Comparison of ENCODE assay signal across 15 cellular contexts in the genomic region with DNA sequence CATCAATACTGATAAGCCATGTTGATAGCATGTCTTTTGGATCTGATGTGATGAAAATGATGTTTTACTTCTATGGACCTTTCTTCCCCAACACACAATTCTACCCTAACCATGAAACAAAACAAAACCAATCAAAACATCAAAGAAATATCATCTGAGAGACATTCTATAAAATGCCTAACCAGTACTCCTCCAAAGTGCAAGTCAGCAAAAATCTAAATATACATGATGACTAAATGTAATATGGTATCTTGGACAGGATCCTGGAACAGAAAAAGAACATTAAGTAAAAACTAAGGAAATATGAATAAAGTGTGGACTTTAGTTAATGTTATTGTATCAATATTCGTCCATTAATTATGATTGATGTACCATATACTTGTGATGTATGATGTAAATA.
DNase-seq lines count a peak whose midpoint lies in the region; ATAC-seq, FAIRE-seq and TF ChIP-seq lines count a peak whose summit lies in the region.
"Had no signal": no experiment of that assay in that cellular context is flagged by ENCODE, and none has a peak within 500 bp of the region (broad histone marks: within the 10 kb centered on the region; RNA-seq: fewer than 3 reads in every experiment).

No MANE protein-coding gene starts in this region.

- no peak overlapping the region for H3K4me2 ChIP-seq in IMR-90 (ENCODE audit: low read depth, low read length)
- H3K4me2 ChIP-seq in K562 (ENCODE audit: insufficient read depth, low read length) = no peak overlapping the region
- H3K4me2 ChIP-seq: BLaER1 had no signal

- no peak overlapping the region for H2BK15ac ChIP-seq in IMR-90 (ENCODE audit: low read depth, low read length)

- TF ChIP-seq CTCF in IMR-90 (conservative IDR thresholded peaks at IDR 0.05; ENCODE audit: low read depth, low read length) = no peak
- no peak for TF ChIP-seq CTCF in K562 (IDR thresholded peaks at IDR 0.05 in 2 of 3, conservative IDR thresholded peaks at IDR 0.05 in 1 of 3; ENCODE audit: insufficient read depth in 2 of 3, low read depth in 1 of 3, low read length in 3 of 3)

- H2BK5ac ChIP-seq in IMR-90 (ENCODE audit: low read depth, low read length, poor library complexity, severe bottlenecking) = no peak overlapping the region

- in situ Hi-C loops in IMR-90 (cut with MboI; ENCODE audit: low sequenced_read_pairs) (no loop called here), K562 (cut with MboI) (no loop called here)

- TF ChIP-seq POLR2A in IMR-90 (IDR thresholded peaks at IDR 0.05; ENCODE audit: low read depth, low read length) (no peak), K562 (conservative IDR thresholded peaks at IDR 0.05) (no peak)

- no peak overlapping the region for H3K56ac ChIP-seq in IMR-90 (ENCODE audit: extremely low read depth, insufficient read depth, low read length)

- H3K36me3 ChIP-seq in IMR-90 (ENCODE audit: control insufficient read depth, insufficient read depth, low read length) (no peaks in the 10 kb centered on the region), K562 (ENCODE audit: control insufficient read depth, insufficient read depth, low read length) (no peaks in the 10 kb centered on the region)
- H3K36me3 ChIP-seq: BLaER1 had no signal

- H3K79me1 ChIP-seq in IMR-90 (ENCODE audit: low read depth in 1 of 2, low read length in 2 of 2) = no peaks in the 10 kb centered on the region

- DNase-seq in IMR-90 (peak; percentile 12), K562 (ENCODE audit: extremely low read depth in 1 of 4, low spot score in 3 of 4) (no peak), fibroblast of peridontal ligament (ENCODE audit: extremely low read depth) (peak; percentile 47), NCI-H146 (lab: John Stamatoyannopoulos, UW) (no peak), NCI-H1092 (lab: John Stamatoyannopoulos, UW) (no peak), SK-N-DZ (ENCODE audit: low spot score) (no peak)
- DNase-seq: CD4-positive, alpha-beta memory T cell; DMS153; DMS79; GDM1; GOT3; H9 had no signal

- no peak overlapping the region for H2AK5ac ChIP-seq in IMR-90 (ENCODE audit: low read depth, low read length)

- no peaks in the 10 kb centered on the region for H3K79me2 ChIP-seq in K562 (ENCODE audit: control insufficient read depth, insufficient read depth, low read length)

- H3K4me1 ChIP-seq in IMR-90 (ENCODE audit: control insufficient read depth, insufficient read depth, low read length) (no peaks in the 10 kb centered on the region), K562 (replicated peaks in 1 of 2; ENCODE audit: control insufficient read depth in 2 of 2, insufficient read depth in 2 of 2, low read length in 2 of 2) (no peaks in the 10 kb centered on the region)
- H3K4me1 ChIP-seq: BLaER1 had no signal

- H3K18ac ChIP-seq in IMR-90 (ENCODE audit: low read depth, low read length) = no peak overlapping the region

- no peak for TF ChIP-seq EP300 in K562 (IDR thresholded peaks at IDR 0.05; ENCODE audit: low read length)

- no peak overlapping the region for H2AFZ ChIP-seq in IMR-90 (replicated peaks; ENCODE audit: low read length, poor library complexity)
- H2AFZ ChIP-seq in K562 (ENCODE audit: low read depth, low read length) = no peak overlapping the region

- no peak overlapping the region for H4K8ac ChIP-seq in IMR-90 (ENCODE audit: low read depth in 2 of 2, low read length in 2 of 2)

- H3K27me3 ChIP-seq in IMR-90 (ENCODE audit: control insufficient read depth, insufficient read depth, low read length) = no peaks in the 10 kb centered on the region
- no peaks in the 10 kb centered on the region for H3K27me3 ChIP-seq in K562 (ENCODE audit: control insufficient read depth in 2 of 2, insufficient read depth in 2 of 2, low read length in 2 of 2)
- H3K27me3 ChIP-seq: BLaER1 had no signal

- H3K27ac ChIP-seq in IMR-90 (ENCODE audit: insufficient read depth, low read length) (no peak overlapping the region), K562 (ENCODE audit: extremely low read depth, low read depth, low read length) (no peak overlapping the region)
- H3K27ac ChIP-seq: BLaER1 had no signal

- dilution Hi-C loops in IMR-90 (cut with HindIII; ENCODE audit: low sequenced_read_pairs, unreplicated experiment) = no loop called here

- no CpG with 5 or more reads among the region's 1 CpG for WGBS in IMR-90 (ENCODE audit: extremely low coverage in 2 of 2, insufficient read length in 1 of 2), 2 experiments
- 0% methylated on average over 1 of the region's 1 CpG for WGBS in K562 (ENCODE audit: insufficient coverage, low coverage, missing lambda C conversion rate)

- no peak for TF ChIP-seq RAD21 in IMR-90 (IDR thresholded peaks at IDR 0.05; ENCODE audit: low read length)
- no peak for TF ChIP-seq RAD21 in K562 (CRISPR knock-in tag; conservative IDR thresholded peaks at IDR 0.05 in 1 of 2, IDR thresholded peaks at IDR 0.05 in 1 of 2)

- H2BK20ac ChIP-seq in IMR-90 (ENCODE audit: low read depth, low read length) = no peak overlapping the region

- peaks cover 2% of the 10 kb centered on the region; the same call in 1 of the 2 replicates for H3K9me3 ChIP-seq in IMR-90 (ENCODE audit: control insufficient read depth, insufficient read depth, low read length)
- H3K9me3 ChIP-seq in K562 (replicated peaks; ENCODE audit: control insufficient read depth, insufficient read depth, low read depth, low read length) = no peaks in the 10 kb centered on the region; the same call in 1 of the 2 replicates
- H3K9me3 ChIP-seq: BLaER1 had no signal

- no peak for ATAC-seq in IMR-90 (ENCODE audit: low read depth)
- no peak for ATAC-seq in K562

- BruUV-seq in IMR-90 (replicated peaks; lab: Mats Ljungman, UMichigan) (no TSS peak), K562 (replicated peaks; lab: Mats Ljungman, UMichigan) (no TSS peak)

- POLR2A ChIA-PET in IMR-90 (lab: Charles Lee; ENCODE audit: unreplicated experiment) (no interaction called here), K562 (lab: Yijun Ruan, JAX) (no interaction called here)

- H4K5ac ChIP-seq in IMR-90 (ENCODE audit: low read depth, low read length) = no peak overlapping the region

- H4K20me1 ChIP-seq in IMR-90 (ENCODE audit: insufficient read depth, low read length) = no peaks in the 10 kb centered on the region
- H4K20me1 ChIP-seq in K562 (replicated peaks; ENCODE audit: control insufficient read depth, insufficient read depth, low read length) = no peaks in the 10 kb centered on the region
- H4K20me1 ChIP-seq: BLaER1 had no signal

- H3K9ac ChIP-seq in IMR-90 (ENCODE audit: low read depth, low read length) = no peak overlapping the region
- no peak overlapping the region for H3K9ac ChIP-seq in K562 (ENCODE audit: insufficient read depth in 1 of 2, low read depth in 2 of 2, low read length in 2 of 2)
- H3K9ac ChIP-seq: BLaER1 had no signal

- H3K23ac ChIP-seq in IMR-90 (ENCODE audit: low read depth, low read length) = no peak overlapping the region

- intact Hi-C loops in IMR-90 (cut with micrococcal nuclease) = no loop called here
- intact Hi-C loops in K562 (cut with micrococcal nuclease) = no loop called here

- H3K4me3 ChIP-seq in IMR-90 (ENCODE audit: insufficient read depth, low read depth, low read length) = no peak overlapping the region
- no peak overlapping the region for H3K4me3 ChIP-seq in K562
- H3K4me3 ChIP-seq: BLaER1 had no signal

- no peak overlapping the region for H4K91ac ChIP-seq in IMR-90 (ENCODE audit: insufficient read depth, low read depth, low read length)

- H3K9me1 ChIP-seq in IMR-90 (ENCODE audit: insufficient read depth, low read length) (no peaks in the 10 kb centered on the region), K562 (ENCODE audit: control insufficient read depth, insufficient read depth, low read length) (no peaks in the 10 kb centered on the region)

- H2AK9ac ChIP-seq in IMR-90 (replicated peaks; ENCODE audit: low read depth, low read length, poor library complexity) = no peak overlapping the region

- H2BK120ac ChIP-seq in IMR-90 (ENCODE audit: low read depth, low read length) = no peak overlapping the region

- H3K4ac ChIP-seq in IMR-90 (ENCODE audit: low read depth, low read length) = no peak overlapping the region

- CTCF ChIA-PET in IMR-90 (lab: Yijun Ruan, JAX) (interaction anchor here (0.6 kb wide), 1 partner anchor 12 kb away, joined by 3 read pairs; no protein-coding TSS in a partner anchor), K562 (lab: Yijun Ruan, JAX; ENCODE audit: low intra/inter-chr PET ratio) (no interaction called here)

- H3K14ac ChIP-seq in IMR-90 (replicated peaks; ENCODE audit: low read depth, low read length) = no peak overlapping the region

- no peak for FAIRE-seq in K562 (lab: Jason Lieb, UNC)
- FAIRE-seq: GM12892, GM18507 had no signal

TF ChIP-seq in IMR-90, 13 proteins besides CTCF, POLR2A, EP300 and RAD21:
- TF ChIP-seq MAFK (IDR thresholded peaks at IDR 0.05; ENCODE audit: low read depth, low read length) (peak; percentile 97), MAZ (IDR thresholded peaks at IDR 0.05; ENCODE audit: borderline replicate concordance, low read depth, low read length) (no peak), MXI1 (IDR thresholded peaks at IDR 0.05; ENCODE audit: borderline replicate concordance, low read depth, low read length) (no peak), NFE2L2 (IDR thresholded peaks at IDR 0.05; ENCODE audit: low read depth, low read length) (no peak)

TF ChIP-seq in K562, 482 proteins besides CTCF, POLR2A, EP300 and RAD21 (continues in another document):
- no peak for TF ChIP-seq ZNF644 (tag; IDR thresholded peaks at IDR 0.05; ENCODE audit: low read depth)
- no peak for TF ChIP-seq ZNF197 (CRISPR knock-in tag; IDR thresholded peaks at IDR 0.05; ENCODE audit: low read depth)
- TF ChIP-seq, protein P1, sequence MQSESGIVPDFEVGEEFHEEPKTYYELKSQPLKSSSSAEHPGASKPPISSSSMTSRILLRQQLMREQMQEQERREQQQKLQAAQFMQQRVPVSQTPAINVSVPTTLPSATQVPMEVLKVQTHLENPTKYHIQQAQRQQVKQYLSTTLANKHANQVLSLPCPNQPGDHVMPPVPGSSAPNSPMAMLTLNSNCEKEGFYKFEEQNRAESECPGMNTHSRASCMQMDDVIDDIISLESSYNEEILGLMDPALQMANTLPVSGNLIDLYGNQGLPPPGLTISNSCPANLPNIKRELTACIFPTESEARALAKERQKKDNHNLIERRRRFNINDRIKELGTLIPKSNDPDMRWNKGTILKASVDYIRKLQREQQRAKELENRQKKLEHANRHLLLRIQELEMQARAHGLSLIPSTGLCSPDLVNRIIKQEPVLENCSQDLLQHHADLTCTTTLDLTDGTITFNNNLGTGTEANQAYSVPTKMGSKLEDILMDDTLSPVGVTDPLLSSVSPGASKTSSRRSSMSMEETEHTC (IDR thresholded peaks at IDR 0.05) = no peak
- no peak for TF ChIP-seq SIRT6 (IDR thresholded peaks at IDR 0.05; ENCODE audit: low read depth, low read length)
- TF ChIP-seq DIDO1 (tag; IDR thresholded peaks at IDR 0.05; ENCODE audit: low read depth) = no peak
- TF ChIP-seq ZNF316 (IDR thresholded peaks at IDR 0.05) = peak; percentile 91
- peak; percentile 86 for TF ChIP-seq MAFG (tag; conservative IDR thresholded peaks at IDR 0.05)
- TF ChIP-seq MAFF (IDR thresholded peaks at IDR 0.05; ENCODE audit: low read length) = peak; percentile 82
- TF ChIP-seq COPS2 (conservative IDR thresholded peaks at IDR 0.05) = no peak
- peak; percentile 83 for TF ChIP-seq C11orf30 (IDR thresholded peaks at IDR 0.05; ENCODE audit: low read depth)
- no peak for TF ChIP-seq CBX5 (IDR thresholded peaks at IDR 0.05; ENCODE audit: borderline replicate concordance, low read depth)
- TF ChIP-seq ZNF551 (CRISPR knock-in tag; IDR thresholded peaks at IDR 0.05) = no peak
- no peak for TF ChIP-seq PRMT5 (CRISPR knock-in tag; IDR thresholded peaks at IDR 0.05)

Comparison
In these comparisons a context has a peak if more than half of its experiments do, and no peak if none do; other contexts are left out.
1. DNase-seq: peak in IMR-90 (single experiment) and fibroblast of peridontal ligament (single experiment); none in K562 (0 of 4), NCI-H146 (single experiment), NCI-H1092 (single experiment) and SK-N-DZ (single experiment).